In genomic region chr5:69418559-69418958, GRCh38 we compare ENCODE assay signal across 29 cellular contexts. TPM values are rescaled to one million over a fixed set of nuclear protein-coding genes. Genes with fewer than 3 reads are reported as not detected.
DNase-seq lines count a peak whose midpoint lies in the region; ATAC-seq, FAIRE-seq and TF ChIP-seq lines count a peak whose summit lies in the region.
"Had no signal": no experiment of that assay in that cellular context is flagged by ENCODE, and none has a peak within 500 bp of the region (broad histone marks: within the 10 kb centered on the region; RNA-seq: fewer than 3 reads in every experiment).

No MANE protein-coding gene starts in this region.

- no peak for TF ChIP-seq CTCF in HepG2 (CRISPR knock-in tag; IDR thresholded peaks at IDR 0.05)
- TF ChIP-seq CTCF in right lobe of liver (IDR thresholded peaks at IDR 0.05) = no peak
- no peak for TF ChIP-seq CTCF in K562 (IDR thresholded peaks at IDR 0.05 in 2 of 3, conservative IDR thresholded peaks at IDR 0.05 in 1 of 3; ENCODE audit: insufficient read depth in 2 of 3, low read depth in 1 of 3, low read length in 3 of 3)
- TF ChIP-seq CTCF in thyroid gland (IDR thresholded peaks at IDR 0.05) = no peak

- H3K4me2 ChIP-seq in HepG2 (ENCODE audit: low read depth, low read length) = no peak overlapping the region
- H3K4me2 ChIP-seq in K562 (ENCODE audit: insufficient read depth, low read length) = no peak overlapping the region
- H3K4me2 ChIP-seq: BLaER1 had no signal

- H3K4me1 ChIP-seq in HepG2 (ENCODE audit: insufficient read depth, low read length) (peaks cover 31% of the 10 kb centered on the region), right lobe of liver (no peaks in the 10 kb centered on the region), K562 (replicated peaks in 1 of 2; ENCODE audit: control insufficient read depth in 2 of 2, insufficient read depth in 2 of 2, low read length in 2 of 2) (no peaks in the 10 kb centered on the region), thyroid gland (peaks cover 11 to 27% of the 10 kb centered on the region in 2 donors)
- H3K4me1 ChIP-seq: BE2C, BLaER1 had no signal

- H3K79me2 ChIP-seq in HepG2 (ENCODE audit: insufficient read depth, low read length) (peaks cover 9% of the 10 kb centered on the region), K562 (ENCODE audit: control insufficient read depth, insufficient read depth, low read length) (no peaks in the 10 kb centered on the region)

- H3K9me1 ChIP-seq in K562 (ENCODE audit: control insufficient read depth, insufficient read depth, low read length) = no peaks in the 10 kb centered on the region

- intact Hi-C loops in HepG2 (cut with micrococcal nuclease; ENCODE audit: unreplicated experiment) (no loop called here), right lobe of liver (cut with DNase I) (no loop called here), K562 (cut with micrococcal nuclease) (no loop called here), thyroid gland (cut with DNase I) (loop anchor here (5.0 kb wide), 1 partner anchor 74 kb away; the partner anchor contains the start of gene OCLN)

- BruUV-seq in HepG2 (replicated peaks; lab: Mats Ljungman, UMichigan) (no TSS peak), K562 (replicated peaks; lab: Mats Ljungman, UMichigan) (no TSS peak)

- no peak overlapping the region for H3K27ac ChIP-seq in HepG2 (ENCODE audit: extremely low read length, insufficient read depth, low read length)
- no peak overlapping the region for H3K27ac ChIP-seq in right lobe of liver
- no peak overlapping the region for H3K27ac ChIP-seq in K562 (ENCODE audit: extremely low read depth, low read depth, low read length)
- peak overlapping the region; percentile 88 to 99 (median 96) for H3K27ac ChIP-seq in thyroid gland
- H3K27ac ChIP-seq: 22Rv1, BLaER1 had no signal

- H3K4me3 ChIP-seq in HepG2 (replicated peaks in 1 of 3; ENCODE audit: insufficient read depth in 1 of 3, low read depth in 2 of 3, low read length in 3 of 3) = no peak overlapping the region
- no peak overlapping the region for H3K4me3 ChIP-seq in right lobe of liver
- no peak overlapping the region for H3K4me3 ChIP-seq in K562
- H3K4me3 ChIP-seq in thyroid gland (replicated peaks in 1 of 3) = no peak overlapping the region
- H3K4me3 ChIP-seq: BLaER1, GM12878 had no signal

- CTCF ChIA-PET in HepG2 (lab: Yijun Ruan, JAX; ENCODE audit: low intra/inter-chr PET ratio, low total read pairs) = no interaction called here
- CTCF ChIA-PET in K562 (lab: Yijun Ruan, JAX; ENCODE audit: low intra/inter-chr PET ratio) = no interaction called here

- WGBS in HepG2 (ENCODE audit: low lambda C conversion rate) = 94% methylated on average over 3 of the region's 3 CpGs
- 83% methylated on average over 3 of the region's 3 CpGs for WGBS in right lobe of liver (ENCODE audit: insufficient coverage, low coverage, low lambda C conversion rate, missing lambda C conversion rate)
- WGBS in K562 (ENCODE audit: insufficient coverage, low coverage, missing lambda C conversion rate) = 90% methylated on average over 3 of the region's 3 CpGs
- WGBS in thyroid gland, 2 donors = 26 to 31% methylated on average over 3 of the region's 3 CpGs

- H3K9ac ChIP-seq in HepG2 (ENCODE audit: insufficient read depth, low read depth, low read length) = no peak overlapping the region
- H3K9ac ChIP-seq in K562 (ENCODE audit: insufficient read depth in 1 of 2, low read depth in 2 of 2, low read length in 2 of 2) = no peak overlapping the region
- H3K9ac ChIP-seq: BLaER1 had no signal

- H4K20me1 ChIP-seq in HepG2 (ENCODE audit: insufficient read depth, low read length) (no peaks in the 10 kb centered on the region), K562 (replicated peaks; ENCODE audit: control insufficient read depth, insufficient read depth, low read length) (no peaks in the 10 kb centered on the region)
- H4K20me1 ChIP-seq: BLaER1 had no signal

- H2AFZ ChIP-seq in HepG2 (ENCODE audit: low read length) (no peak overlapping the region), K562 (ENCODE audit: low read depth, low read length) (no peak overlapping the region)

- in situ Hi-C loops in HepG2 (cut with HindIII; ENCODE audit: extremely low pct_ligation_motif_present, low pct_unique_long_range_greater_than_20kb) = no loop called here
- in situ Hi-C loops in K562 (cut with MboI) = no loop called here

- no peak for TF ChIP-seq POLR2A in HepG2 (IDR thresholded peaks at IDR 0.05; ENCODE audit: insufficient read depth in 1 of 2, low read depth in 2 of 2, low read length in 2 of 2)
- TF ChIP-seq POLR2A in right lobe of liver (IDR thresholded peaks at IDR 0.05) = no peak
- TF ChIP-seq POLR2A in K562 (conservative IDR thresholded peaks at IDR 0.05) = no peak
- no peak for TF ChIP-seq POLR2A in thyroid gland (IDR thresholded peaks at IDR 0.05)

- ATAC-seq in HepG2 = no peak
- ATAC-seq in right lobe of liver = no peak
- ATAC-seq in K562 = no peak
- ATAC-seq in GM19023 (IDR thresholded peaks at IDR 0.05; ENCODE audit: unreplicated experiment) = no peak
- no peak for ATAC-seq in GM21423 (IDR thresholded peaks at IDR 0.05; ENCODE audit: unreplicated experiment)
- no peak for ATAC-seq in HG02870 (IDR thresholded peaks at IDR 0.05; ENCODE audit: unreplicated experiment)
- ATAC-seq: GM12878 had no signal

- H3K27me3 ChIP-seq in HepG2 (ENCODE audit: control insufficient read depth in 1 of 2, insufficient read depth in 2 of 2, low read length in 2 of 2) = no peaks in the 10 kb centered on the region
- no peaks in the 10 kb centered on the region for H3K27me3 ChIP-seq in right lobe of liver
- H3K27me3 ChIP-seq in K562 (ENCODE audit: control insufficient read depth in 2 of 2, insufficient read depth in 2 of 2, low read length in 2 of 2) = no peaks in the 10 kb centered on the region
- H3K27me3 ChIP-seq in thyroid gland = no peaks in the 10 kb centered on the region
- H3K27me3 ChIP-seq: BE2C, BLaER1 had no signal

- TF ChIP-seq EP300 in HepG2 (IDR thresholded peaks at IDR 0.05; ENCODE audit: low read depth in 2 of 2, low read length in 2 of 2) (no peak), HepG2 (CRISPR knock-in tag; IDR thresholded peaks at IDR 0.05; ENCODE audit: borderline replicate concordance) (no peak), K562 (IDR thresholded peaks at IDR 0.05; ENCODE audit: low read length) (no peak)

- TF ChIP-seq RAD21 in HepG2 (CRISPR knock-in tag; IDR thresholded peaks at IDR 0.05) (no peak), K562 (CRISPR knock-in tag; conservative IDR thresholded peaks at IDR 0.05 in 1 of 2, IDR thresholded peaks at IDR 0.05 in 1 of 2) (no peak)

- POLR2A ChIA-PET in HepG2 (lab: Yijun Ruan, JAX) (no interaction called here), K562 (lab: Yijun Ruan, JAX) (no interaction called here)

- FAIRE-seq in HepG2 (lab: Jason Lieb, UNC) (no peak), K562 (lab: Jason Lieb, UNC) (peak; percentile 40)
- FAIRE-seq: GM12878, GM12892, GM18507, GM19239 had no signal

- H3K9me3 ChIP-seq in HepG2 (ENCODE audit: low read length) = no peaks in the 10 kb centered on the region
- no peaks in the 10 kb centered on the region for H3K9me3 ChIP-seq in right lobe of liver
- no peaks in the 10 kb centered on the region for H3K9me3 ChIP-seq in K562 (replicated peaks; ENCODE audit: control insufficient read depth, insufficient read depth, low read depth, low read length)
- no peaks in the 10 kb centered on the region for H3K9me3 ChIP-seq in thyroid gland
- H3K9me3 ChIP-seq: BE2C had no signal

- DNase-seq in HepG2 (ENCODE audit: low spot score) (no peak), right lobe of liver (no peak), K562 (ENCODE audit: extremely low read depth in 1 of 4, low spot score in 3 of 4) (no peak), thyroid gland (no peak)
- DNase-seq: ACHN; BE2C; C1 segment of cervical spinal cord; CD4-positive, alpha-beta memory T cell; CD4-positive, CD25-positive, alpha-beta regulatory T cell; CD8-positive, alpha-beta memory T cell; COR-L47; DMS 273 treated with DMSO at 0.1 percent for 48 hours; DMS153; DMS53; DMS79; DND-41; EL; GDM1 had no signal

- H3K36me3 ChIP-seq in HepG2 (replicated peaks in 1 of 2; ENCODE audit: control insufficient read depth in 1 of 2, insufficient read depth in 2 of 2, low read length in 2 of 2) (peaks cover 6 to 15% of the 10 kb centered on the region in 2 experiments; a peak in 4 of 5 replicates), right lobe of liver (peaks cover 0 to 8% (median 2%) of the 10 kb centered on the region in 4 donors), K562 (ENCODE audit: control insufficient read depth, insufficient read depth, low read length) (peaks cover 18% of the 10 kb centered on the region), thyroid gland (peaks cover 0 to 9% of the 10 kb centered on the region in 2 donors)

RNA-seq across cellular contexts. Expression of gene MARVELD2, which starts 3.6 kb away (rescaled TPM):
- total RNA-seq in HepG2 (2016; rRNA removed; fragmentation: Illumina TruSeq; extraction: Trizol) (13.0 and 15.4 TPM in 2 replicates), right lobe of liver (10 to 100 TPM; 21.6 to 37.1 (median 26.1) TPM), K562 (2014; rRNA removed) (0.08 TPM in 1 of 2 replicates, not detected in the other), K562 (2014; rRNA removed; fragmentation: Illumina TruSeq; extraction: Trizol) (0.04 and 0.13 TPM in 2 replicates), K562 (2015; rRNA removed; fragmentation: Illumina TruSeq; extraction: Trizol) (0.29 and 0.30 TPM in 2 replicates), K562 (2021) (0.09 and 0.13 TPM in 2 replicates), thyroid gland (100 to 1,000 TPM in 1 of 4 donors, 10 to 100 TPM in 3; 61.8 to 100 (median 81.9) TPM)
- total RNA-seq in HepG2 (2016; cell fraction: cytosol; rRNA removed; fragmentation: Illumina TruSeq; extraction: Trizol; ENCODE audit: low read depth) = 7.1 and 7.3 TPM in 2 replicates
- total RNA-seq in HepG2 (2016; cell fraction: insoluble cytoplasmic fraction; rRNA removed; fragmentation: Illumina TruSeq; extraction: Trizol) = 12.0 and 14.4 TPM in 2 replicates
- total RNA-seq in HepG2 (2016; cell fraction: membrane; rRNA removed; fragmentation: Illumina TruSeq; extraction: Trizol) = 8.1 and 9.4 TPM in 2 replicates
- total RNA-seq in HepG2 (2016; cell fraction: nucleus; rRNA removed; fragmentation: Illumina TruSeq; extraction: Trizol) = 14.4 and 14.8 TPM in 2 replicates
- polyA plus RNA-seq in HepG2 (2011; rRNA removed) (10.7 and 11.1 TPM in 2 replicates), K562 (2011; rRNA removed) (0.05 and 0.21 TPM in 2 replicates), K562 (2014; fragmentation: Illumina TruSeq; extraction: Trizol) (0.03 TPM in 2 replicates), K562 (2014; fragmentation: Nextera tagmentation; extraction: Ambion mirVana) (under 1 TPM in 1 of 2 experiments, not detected in 1; 0.03 TPM), K562 (2014; rRNA removed) (0.07 TPM in 1 of 2 replicates, not detected in the other)
- polyA plus RNA-seq in HepG2 (2011; cell fraction: cytosol; rRNA removed) = 8.3 and 11.7 TPM in 2 replicates
- 3.0 and 4.0 TPM in 2 replicates for polyA plus RNA-seq in HepG2 (2011; cell fraction: nucleus; rRNA removed)
- 6.6 and 7.6 TPM in 2 replicates for polyA plus RNA-seq in HepG2 (2012)
- 1.1 TPM in 2 replicates for polyA plus RNA-seq in HepG2 (2016; cell fraction: cytosol; fragmentation: Illumina TruSeq; extraction: Trizol; ENCODE audit: low read depth)
- 7.6 and 8.3 TPM in 2 replicates for polyA plus RNA-seq in HepG2 (2016; cell fraction: insoluble cytoplasmic fraction; fragmentation: Illumina TruSeq; extraction: Trizol; ENCODE audit: low read depth)
- polyA plus RNA-seq in HepG2 (2016; cell fraction: membrane; fragmentation: Illumina TruSeq; extraction: Trizol; ENCODE audit: low read depth) = 2.7 and 3.0 TPM in 2 replicates
- polyA plus RNA-seq in HepG2 (2016; cell fraction: nucleus; fragmentation: Illumina TruSeq; extraction: Trizol; ENCODE audit: insufficient read depth, low read depth) = 11.7 and 12.6 TPM in 2 replicates
- 20.4 and 23.3 TPM in 2 replicates for polyA minus RNA-seq in HepG2 (2011; rRNA and poly(A)+ RNA removed; ENCODE audit: low replicate concordance)
- 15.7 and 20.1 TPM in 2 replicates for polyA minus RNA-seq in HepG2 (2011; cell fraction: cytosol; rRNA and poly(A)+ RNA removed)
- 12.5 and 18.4 TPM in 2 replicates for polyA minus RNA-seq in HepG2 (2011; cell fraction: nucleus; rRNA and poly(A)+ RNA removed)
- 0.72 and 0.79 TPM in 2 replicates for total RNA-seq in K562 (2011; cell fraction: chromatin; rRNA removed; ENCODE audit: low replicate concordance)
- 0.33 and 0.92 TPM in 2 replicates for total RNA-seq in K562 (2011; cell fraction: nucleolus; rRNA removed)
- total RNA-seq in K562 (2011; cell fraction: nucleoplasm; rRNA removed) = 0.69 and 0.95 TPM in 2 replicates
- polyA plus RNA-seq in K562 (2011; cell fraction: cytosol; rRNA removed) = 0.07 TPM in 1 of 2 replicates, not detected in the other
- polyA plus RNA-seq in K562 (2011; cell fraction: nucleus; rRNA removed) = 0.20 and 0.34 TPM in 2 replicates
- polyA plus RNA-seq in K562 (2012) = 0.03 and 0.08 TPM in 2 replicates
- 0.25 and 0.54 TPM in 2 replicates for polyA minus RNA-seq in K562 (2011; rRNA and poly(A)+ RNA removed)
- polyA minus RNA-seq in K562 (2011; cell fraction: cytosol; rRNA and poly(A)+ RNA removed) = not detected in 2 replicates
- 0.40 and 0.56 TPM in 2 replicates for polyA minus RNA-seq in K562 (2011; cell fraction: nucleus; rRNA and poly(A)+ RNA removed)
- total RNA-seq: A172, G401 had no signal

RNA-seq across cellular contexts. Expression of gene RAD17, which starts 48.9 kb away (rescaled TPM):
- total RNA-seq in HepG2 (2016; rRNA removed; fragmentation: Illumina TruSeq; extraction: Trizol) (25.9 and 29.8 TPM in 2 replicates), right lobe of liver (10 to 100 TPM in 2 of 6 experiments, 1 to 10 TPM in 4; 8.4 to 11.5 (median 9.4) TPM), K562 (2014; rRNA removed) (21.1 and 36.7 TPM in 2 replicates), K562 (2014; rRNA removed; fragmentation: Illumina TruSeq; extraction: Trizol) (40.1 and 41.9 TPM in 2 replicates), K562 (2015; rRNA removed; fragmentation: Illumina TruSeq; extraction: Trizol) (33.6 and 40.7 TPM in 2 replicates), K562 (2021) (32.9 and 35.2 TPM in 2 replicates), thyroid gland (10 to 100 TPM; 20.9 to 34.9 (median 27.8) TPM)
- 9.4 and 11.1 TPM in 2 replicates for total RNA-seq in HepG2 (2016; cell fraction: cytosol; rRNA removed; fragmentation: Illumina TruSeq; extraction: Trizol; ENCODE audit: low read depth)
- total RNA-seq in HepG2 (2016; cell fraction: insoluble cytoplasmic fraction; rRNA removed; fragmentation: Illumina TruSeq; extraction: Trizol) = 25.6 and 26.4 TPM in 2 replicates
- 23.9 and 26.0 TPM in 2 replicates for total RNA-seq in HepG2 (2016; cell fraction: membrane; rRNA removed; fragmentation: Illumina TruSeq; extraction: Trizol)
- 27.9 and 35.1 TPM in 2 replicates for total RNA-seq in HepG2 (2016; cell fraction: nucleus; rRNA removed; fragmentation: Illumina TruSeq; extraction: Trizol)
- polyA plus RNA-seq in HepG2 (2011; rRNA removed) (23.7 and 24.0 TPM in 2 replicates), K562 (2011; rRNA removed) (45.2 and 47.2 TPM in 2 replicates), K562 (2014; fragmentation: Illumina TruSeq; extraction: Trizol) (40.9 and 50.1 TPM in 2 replicates), K562 (2014; fragmentation: Nextera tagmentation; extraction: Ambion mirVana) (10 to 100 TPM; 25.6 to 44.4 TPM), K562 (2014; rRNA removed) (35.6 and 39.0 TPM in 2 replicates)
- polyA plus RNA-seq in HepG2 (2011; cell fraction: cytosol; rRNA removed) = 8.5 and 9.4 TPM in 2 replicates
- polyA plus RNA-seq in HepG2 (2011; cell fraction: nucleus; rRNA removed) = 22.9 and 25.3 TPM in 2 replicates
- 15.5 and 20.1 TPM in 2 replicates for polyA plus RNA-seq in HepG2 (2012)
- 4.9 and 6.9 TPM in 2 replicates for polyA plus RNA-seq in HepG2 (2016; cell fraction: cytosol; fragmentation: Illumina TruSeq; extraction: Trizol; ENCODE audit: low read depth)
- polyA plus RNA-seq in HepG2 (2016; cell fraction: insoluble cytoplasmic fraction; fragmentation: Illumina TruSeq; extraction: Trizol; ENCODE audit: low read depth) = 25.8 and 28.2 TPM in 2 replicates
- 14.6 and 15.5 TPM in 2 replicates for polyA plus RNA-seq in HepG2 (2016; cell fraction: membrane; fragmentation: Illumina TruSeq; extraction: Trizol; ENCODE audit: low read depth)
- 41.9 and 44.3 TPM in 2 replicates for polyA plus RNA-seq in HepG2 (2016; cell fraction: nucleus; fragmentation: Illumina TruSeq; extraction: Trizol; ENCODE audit: insufficient read depth, low read depth)
- 34.2 and 35.8 TPM in 2 replicates for polyA minus RNA-seq in HepG2 (2011; rRNA and poly(A)+ RNA removed; ENCODE audit: low replicate concordance)
- 9.0 and 12.0 TPM in 2 replicates for polyA minus RNA-seq in HepG2 (2011; cell fraction: cytosol; rRNA and poly(A)+ RNA removed)
- polyA minus RNA-seq in HepG2 (2011; cell fraction: nucleus; rRNA and poly(A)+ RNA removed) = 56.1 and 59.7 TPM in 2 replicates
- total RNA-seq in K562 (2011; cell fraction: chromatin; rRNA removed; ENCODE audit: low replicate concordance) = 56.1 and 66.3 TPM in 2 replicates
- total RNA-seq in K562 (2011; cell fraction: nucleolus; rRNA removed) = 61.0 and 79.1 TPM in 2 replicates
- total RNA-seq in K562 (2011; cell fraction: nucleoplasm; rRNA removed) = 59.5 and 63.1 TPM in 2 replicates
- 15.7 and 17.9 TPM in 2 replicates for polyA plus RNA-seq in K562 (2011; cell fraction: cytosol; rRNA removed)
- 44.1 and 52.9 TPM in 2 replicates for polyA plus RNA-seq in K562 (2011; cell fraction: nucleus; rRNA removed)
- polyA plus RNA-seq in K562 (2012) = 20.4 and 31.9 TPM in 2 replicates
- polyA minus RNA-seq in K562 (2011; rRNA and poly(A)+ RNA removed) = 35.0 and 43.2 TPM in 2 replicates
- polyA minus RNA-seq in K562 (2011; cell fraction: cytosol; rRNA and poly(A)+ RNA removed) = 13.5 and 18.0 TPM in 2 replicates
- polyA minus RNA-seq in K562 (2011; cell fraction: nucleus; rRNA and poly(A)+ RNA removed) = 45.4 and 55.8 TPM in 2 replicates

RNA-seq across cellular contexts. Expression of gene AK6, which starts 49.2 kb away (rescaled TPM):
- total RNA-seq in HepG2 (2016; rRNA removed; fragmentation: Illumina TruSeq; extraction: Trizol) (77.2 and 123 TPM in 2 replicates), right lobe of liver (10 to 100 TPM; 17.5 to 24.1 (median 21.5) TPM), K562 (2014; rRNA removed) (84.2 and 107 TPM in 2 replicates), K562 (2014; rRNA removed; fragmentation: Illumina TruSeq; extraction: Trizol) (176 and 197 TPM in 2 replicates), K562 (2015; rRNA removed; fragmentation: Illumina TruSeq; extraction: Trizol) (103 and 110 TPM in 2 replicates), K562 (2021) (84.6 and 93.9 TPM in 2 replicates), thyroid gland (10 to 100 TPM; 13.1 to 32.6 (median 23.9) TPM)
- total RNA-seq in HepG2 (2016; cell fraction: cytosol; rRNA removed; fragmentation: Illumina TruSeq; extraction: Trizol; ENCODE audit: low read depth) = 19.9 and 26.6 TPM in 2 replicates
- 86.9 and 113 TPM in 2 replicates for total RNA-seq in HepG2 (2016; cell fraction: insoluble cytoplasmic fraction; rRNA removed; fragmentation: Illumina TruSeq; extraction: Trizol)
- 29.6 and 39.6 TPM in 2 replicates for total RNA-seq in HepG2 (2016; cell fraction: membrane; rRNA removed; fragmentation: Illumina TruSeq; extraction: Trizol)
- 30.1 and 40.3 TPM in 2 replicates for total RNA-seq in HepG2 (2016; cell fraction: nucleus; rRNA removed; fragmentation: Illumina TruSeq; extraction: Trizol)
- polyA plus RNA-seq in HepG2 (2011; rRNA removed) (23.9 and 31.1 TPM in 2 replicates), K562 (2011; rRNA removed) (95.7 and 151 TPM in 2 replicates), K562 (2014; fragmentation: Illumina TruSeq; extraction: Trizol) (125 and 128 TPM in 2 replicates), K562 (2014; fragmentation: Nextera tagmentation; extraction: Ambion mirVana) (100 to 1,000 TPM; 613 to 669 TPM), K562 (2014; rRNA removed) (143 and 173 TPM in 2 replicates)
- 7.2 and 13.4 TPM in 2 replicates for polyA plus RNA-seq in HepG2 (2011; cell fraction: cytosol; rRNA removed)
- 5.2 and 7.5 TPM in 2 replicates for polyA plus RNA-seq in HepG2 (2011; cell fraction: nucleus; rRNA removed)
- 58.7 and 68.0 TPM in 2 replicates for polyA plus RNA-seq in HepG2 (2012)
- polyA plus RNA-seq in HepG2 (2016; cell fraction: cytosol; fragmentation: Illumina TruSeq; extraction: Trizol; ENCODE audit: low read depth) = 27.2 and 28.8 TPM in 2 replicates
- 115 and 135 TPM in 2 replicates for polyA plus RNA-seq in HepG2 (2016; cell fraction: insoluble cytoplasmic fraction; fragmentation: Illumina TruSeq; extraction: Trizol; ENCODE audit: low read depth)
- 30.4 and 34.6 TPM in 2 replicates for polyA plus RNA-seq in HepG2 (2016; cell fraction: membrane; fragmentation: Illumina TruSeq; extraction: Trizol; ENCODE audit: low read depth)
- polyA plus RNA-seq in HepG2 (2016; cell fraction: nucleus; fragmentation: Illumina TruSeq; extraction: Trizol; ENCODE audit: insufficient read depth, low read depth) = 58.3 and 67.4 TPM in 2 replicates
- 1.1 and 3.2 TPM in 2 replicates for polyA minus RNA-seq in HepG2 (2011; rRNA and poly(A)+ RNA removed; ENCODE audit: low replicate concordance)
- 8.1 and 9.9 TPM in 2 replicates for polyA minus RNA-seq in HepG2 (2011; cell fraction: cytosol; rRNA and poly(A)+ RNA removed)
- 8.4 and 11.6 TPM in 2 replicates for polyA minus RNA-seq in HepG2 (2011; cell fraction: nucleus; rRNA and poly(A)+ RNA removed)
- total RNA-seq in K562 (2011; cell fraction: chromatin; rRNA removed; ENCODE audit: low replicate concordance) = 10.6 and 34.7 TPM in 2 replicates
- total RNA-seq in K562 (2011; cell fraction: nucleolus; rRNA removed) = 6.2 and 7.0 TPM in 2 replicates
- 16.5 and 19.5 TPM in 2 replicates for total RNA-seq in K562 (2011; cell fraction: nucleoplasm; rRNA removed)
- polyA plus RNA-seq in K562 (2011; cell fraction: cytosol; rRNA removed) = 9.2 and 23.2 TPM in 2 replicates
- 11.3 and 23.7 TPM in 2 replicates for polyA plus RNA-seq in K562 (2011; cell fraction: nucleus; rRNA removed)
- 106 and 223 TPM in 2 replicates for polyA plus RNA-seq in K562 (2012)
- 93.0 and 94.2 TPM in 2 replicates for polyA minus RNA-seq in K562 (2011; rRNA and poly(A)+ RNA removed)
- 19.6 and 30.9 TPM in 2 replicates for polyA minus RNA-seq in K562 (2011; cell fraction: cytosol; rRNA and poly(A)+ RNA removed)
- 7.1 and 15.8 TPM in 2 replicates for polyA minus RNA-seq in K562 (2011; cell fraction: nucleus; rRNA and poly(A)+ RNA removed)

RNA-seq across cellular contexts. Expression of gene TAF9, which starts 49.2 kb away (rescaled TPM):
- total RNA-seq in HepG2 (2016; rRNA removed; fragmentation: Illumina TruSeq; extraction: Trizol) (113 and 158 TPM in 2 replicates), right lobe of liver (10 to 100 TPM; 15.5 to 33.8 (median 26.0) TPM), K562 (2014; rRNA removed) (131 and 134 TPM in 2 replicates), K562 (2014; rRNA removed; fragmentation: Illumina TruSeq; extraction: Trizol) (177 and 197 TPM in 2 replicates), K562 (2015; rRNA removed; fragmentation: Illumina TruSeq; extraction: Trizol) (195 and 207 TPM in 2 replicates), K562 (2021) (119 and 124 TPM in 2 replicates), thyroid gland (10 to 100 TPM; 29.2 to 41.4 (median 39.2) TPM)
- total RNA-seq in HepG2 (2016; cell fraction: cytosol; rRNA removed; fragmentation: Illumina TruSeq; extraction: Trizol; ENCODE audit: low read depth) = 89.1 and 123 TPM in 2 replicates
- 117 and 158 TPM in 2 replicates for total RNA-seq in HepG2 (2016; cell fraction: insoluble cytoplasmic fraction; rRNA removed; fragmentation: Illumina TruSeq; extraction: Trizol)
- total RNA-seq in HepG2 (2016; cell fraction: membrane; rRNA removed; fragmentation: Illumina TruSeq; extraction: Trizol) = 138 and 162 TPM in 2 replicates
- 53.5 and 61.0 TPM in 2 replicates for total RNA-seq in HepG2 (2016; cell fraction: nucleus; rRNA removed; fragmentation: Illumina TruSeq; extraction: Trizol)
- polyA plus RNA-seq in HepG2 (2011; rRNA removed) (163 and 218 TPM in 2 replicates), K562 (2011; rRNA removed) (248 and 338 TPM in 2 replicates), K562 (2014; fragmentation: Illumina TruSeq; extraction: Trizol) (257 and 310 TPM in 2 replicates), K562 (2014; fragmentation: Nextera tagmentation; extraction: Ambion mirVana) (100 to 1,000 TPM; 519 to 566 TPM), K562 (2014; rRNA removed) (188 and 189 TPM in 2 replicates)
- polyA plus RNA-seq in HepG2 (2011; cell fraction: cytosol; rRNA removed) = 120 and 161 TPM in 2 replicates
- 61.6 and 88.4 TPM in 2 replicates for polyA plus RNA-seq in HepG2 (2011; cell fraction: nucleus; rRNA removed)
- polyA plus RNA-seq in HepG2 (2012) = 126 and 134 TPM in 2 replicates
- 140 and 201 TPM in 2 replicates for polyA plus RNA-seq in HepG2 (2016; cell fraction: cytosol; fragmentation: Illumina TruSeq; extraction: Trizol; ENCODE audit: low read depth)
- 215 and 221 TPM in 2 replicates for polyA plus RNA-seq in HepG2 (2016; cell fraction: insoluble cytoplasmic fraction; fragmentation: Illumina TruSeq; extraction: Trizol; ENCODE audit: low read depth)
- 169 and 209 TPM in 2 replicates for polyA plus RNA-seq in HepG2 (2016; cell fraction: membrane; fragmentation: Illumina TruSeq; extraction: Trizol; ENCODE audit: low read depth)
- 106 and 107 TPM in 2 replicates for polyA plus RNA-seq in HepG2 (2016; cell fraction: nucleus; fragmentation: Illumina TruSeq; extraction: Trizol; ENCODE audit: insufficient read depth, low read depth)
- 35.6 and 91.9 TPM in 2 replicates for polyA minus RNA-seq in HepG2 (2011; rRNA and poly(A)+ RNA removed; ENCODE audit: low replicate concordance)
- 50.7 and 61.5 TPM in 2 replicates for polyA minus RNA-seq in HepG2 (2011; cell fraction: cytosol; rRNA and poly(A)+ RNA removed)
- 67.7 and 76.2 TPM in 2 replicates for polyA minus RNA-seq in HepG2 (2011; cell fraction: nucleus; rRNA and poly(A)+ RNA removed)
- total RNA-seq in K562 (2011; cell fraction: chromatin; rRNA removed; ENCODE audit: low replicate concordance) = 59.1 and 122 TPM in 2 replicates
- 48.5 and 54.9 TPM in 2 replicates for total RNA-seq in K562 (2011; cell fraction: nucleolus; rRNA removed)
- total RNA-seq in K562 (2011; cell fraction: nucleoplasm; rRNA removed) = 94.4 and 156 TPM in 2 replicates
- polyA plus RNA-seq in K562 (2011; cell fraction: cytosol; rRNA removed) = 148 and 207 TPM in 2 replicates
- polyA plus RNA-seq in K562 (2011; cell fraction: nucleus; rRNA removed) = 74.9 and 128 TPM in 2 replicates
- polyA plus RNA-seq in K562 (2012) = 153 and 163 TPM in 2 replicates
- polyA minus RNA-seq in K562 (2011; rRNA and poly(A)+ RNA removed) = 197 and 219 TPM in 2 replicates
- 41.5 and 56.1 TPM in 2 replicates for polyA minus RNA-seq in K562 (2011; cell fraction: cytosol; rRNA and poly(A)+ RNA removed)
- 41.3 and 73.9 TPM in 2 replicates for polyA minus RNA-seq in K562 (2011; cell fraction: nucleus; rRNA and poly(A)+ RNA removed)

Comparison
In these comparisons a context has a peak if more than half of its experiments do, and no peak if none do; other contexts are left out.
1. H3K27ac ChIP-seq: peak in thyroid gland (3 of 3); none in HepG2 (single experiment), right lobe of liver (0 of 3) and K562 (single experiment).
2. RNA of gene MARVELD2, which starts 3.6 kb away (total RNA-seq): 61.8 to 100 TPM in thyroid gland, 21.6 to 37.1 TPM in right lobe of liver and 7.1 to 15.4 TPM in HepG2; 0.04 to 0.95 TPM in K562; every median in the first group is over 4 times any median in the second.
3. Of the 241 proteins assayed by ChIP-seq in both HepG2 and K562: peak only in HepG2: none; only in K562: MAFG; in both: MAFF and MAFK; in neither: 238.